In genomic region chr19:41431426-41432386, GRCh38 we compare ENCODE assay signal across 7 cellular contexts. TPM values are rescaled to one million over a fixed set of nuclear protein-coding genes. Genes with fewer than 3 reads are reported as not detected.
DNase-seq lines count a peak whose midpoint lies in the region; ATAC-seq and TF ChIP-seq lines count a peak whose summit lies in the region.

No MANE protein-coding gene starts in this region.

- peaks cover 15% of the 10 kb centered on the region for H3K36me3 ChIP-seq in neutrophil

- peak in 36 of 56 donors; percentile 8 to 44 (median 26) for TF ChIP-seq CTCF in dorsolateral prefrontal cortex (IDR thresholded peaks at IDR 0.05 in 54 of 56, conservative IDR thresholded peaks at IDR 0.05 in 2 of 56; ENCODE audit: low read depth in 1 of 56, partially characterized antibody in 56 of 56)
- peak; percentile 38 for TF ChIP-seq CTCF in neutrophil (IDR thresholded peaks at IDR 0.05)

- peak overlapping the region in 18 of 59 donors; percentile 3 to 49 (median 25) for H3K27ac ChIP-seq in dorsolateral prefrontal cortex
- H3K27ac ChIP-seq in neutrophil = peak overlapping the region; percentile 57

- intact Hi-C loops in dorsolateral prefrontal cortex (cut with DNase I) = loop anchor here in 1 of 2 donors (5.0 kb wide), 2 partner anchors 34 to 229 kb away; partner anchors contain the start of genes BCKDHA and EXOSC5

- H3K27me3 ChIP-seq in dorsolateral prefrontal cortex (no peaks in the 10 kb centered on the region), neutrophil (no peaks in the 10 kb centered on the region)

- ATAC-seq in HG03108 (IDR thresholded peaks at IDR 0.05; ENCODE audit: unreplicated experiment) = no peak

- no peaks in the 10 kb centered on the region for H3K9me3 ChIP-seq in neutrophil

- H3K4me1 ChIP-seq in neutrophil (ENCODE audit: control insufficient read depth in 1 of 2, insufficient read depth in 1 of 2, low read depth in 1 of 2, low read length in 1 of 2) = peaks cover 43 to 50% of the 10 kb centered on the region in 2 experiments

- DNase-seq in GDM1 (lab: John Stamatoyannopoulos, UW) (peak; percentile 44), NOMO-1 (lab: John Stamatoyannopoulos, UW; ENCODE audit: unreplicated experiment in 2 of 2) (peak; percentile 43), dorsolateral prefrontal cortex (peak in 2 of 10 donors; percentile 17 to 26), HuH-7.5 (ENCODE audit: low spot score) (no peak), kidney tubule cell (ENCODE audit: low spot score) (no peak)

- no peak overlapping the region for H3K4me3 ChIP-seq in dorsolateral prefrontal cortex
- H3K4me3 ChIP-seq in neutrophil (ENCODE audit: low read depth in 1 of 2, low read length in 1 of 2) = no peak overlapping the region

RNA-seq across cellular contexts. Expression of gene B3GNT8, which starts 4.5 kb away (rescaled TPM):
- 1 to 10 TPM in 25 of 120 experiments, under 1 TPM in 64, not detected in 31; 0.19 to 2.9 (median 0.75) TPM for total RNA-seq in dorsolateral prefrontal cortex

RNA-seq across cellular contexts. Expression of gene DMAC2, which starts 8.0 kb away (rescaled TPM):
- 10 to 100 TPM; 29.5 to 57.2 (median 42.7) TPM for total RNA-seq in dorsolateral prefrontal cortex

RNA-seq across cellular contexts. Expression of gene ERICH4, which starts 11.2 kb away (rescaled TPM):
- total RNA-seq in dorsolateral prefrontal cortex = not detected

RNA-seq across cellular contexts. Expression of gene BCKDHA, which starts 34.1 kb away (rescaled TPM):
- 10 to 100 TPM in 118 of 120 experiments, 1 to 10 TPM in 2; 7.7 to 38.9 (median 20.1) TPM for total RNA-seq in dorsolateral prefrontal cortex

RNA-seq across cellular contexts. Expression of gene EXOSC5, which starts 34.5 kb away (rescaled TPM):
- 10 to 100 TPM; 11.5 to 29.1 (median 18.2) TPM for total RNA-seq in dorsolateral prefrontal cortex

Comparison
In these comparisons a context has a peak if more than half of its experiments do, and no peak if none do; other contexts are left out.
1. DNase-seq: peak in GDM1 (single experiment) and NOMO-1 (2 of 2); none in HuH-7.5 (single experiment) and kidney tubule cell (single experiment).